ENCODE assay signal across 28 cellular contexts in the genomic region with DNA sequence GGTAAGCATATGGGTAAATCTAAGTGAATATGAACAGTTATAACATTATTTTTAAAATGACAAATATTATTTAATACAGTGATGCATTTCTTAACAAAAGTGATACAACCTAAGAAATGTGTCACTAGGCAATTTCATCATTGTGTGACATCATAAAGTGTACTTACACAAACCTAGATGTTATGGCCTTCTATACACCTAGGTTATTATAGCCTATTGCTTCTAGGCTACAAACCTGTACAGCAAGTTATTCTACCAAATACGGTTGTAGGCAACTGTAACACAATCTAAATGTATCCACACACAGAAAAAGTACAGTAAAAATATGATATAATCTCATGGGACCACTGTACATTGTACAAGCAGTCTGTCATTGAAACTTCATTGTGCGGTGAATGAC.
"Had no signal": no experiment of that assay in that cellular context is flagged by ENCODE, and none has a peak within 500 bp of the region (broad histone marks: within the 10 kb centered on the region; RNA-seq: fewer than 3 reads in every experiment).

No MANE protein-coding gene starts in this region.

- ATAC-seq: activated CD8-positive, alpha-beta T cell treated with anti-CD3 and anti-CD28 coated beads, Interleukin-2, amount 10 ng/mL, durations not matched to agents 7 days and 5 days; body of pancreas; PC-3; T-helper 17 cell; WTC11 had no signal

- H3K27ac Mint-ChIP-seq: activated CD8-positive, alpha-beta T cell treated with anti-CD3 and anti-CD28 coated beads, Interleukin-2, amount 10 ng/mL, durations not matched to agents 7 days and 5 days; activated naive CD4-positive, alpha-beta T cell treated with anti-CD3 and anti-CD28 coated beads, Interleukin-2, amount 50 U/mL, for 24 hours; activated T-cell treated with anti-CD3 and anti-CD28 coated beads, Interleukin-2, amount 50 U/mL, for 24 hours; activated T-helper 1 cell treated with anti-CD3 and anti-CD28 coated beads, Interleukin-12 subunit alpha, Interleukin-12 subunit beta, Interleukin-2, Interleukin-4 antibody, amounts not matched to agents 30 ng/mL and 10 ng/mL and 1 ng/mL, durations not matched to agents 14 hours and 24 hours and 36 hours; T-helper 17 cell; WTC11 had no signal

- H3K36me3 ChIP-seq: MG63 had no signal

- DNase-seq: activated CD4-positive, alpha-beta T cell treated with anti-CD3 and anti-CD28 coated beads for 48 hours; activated CD4-positive, alpha-beta T cell treated with anti-CD3 and anti-CD28 coated beads, Interleukin-2, amount 50 U/mL, for 4 hours; activated CD4-positive, CD25-positive, alpha-beta regulatory T cell treated with anti-CD3 and anti-CD28 coated beads, Interleukin-2, amount 50 U/mL, for 72 hours; activated CD8-positive, alpha-beta memory T cell treated with anti-CD3 and anti-CD28 coated beads, Interleukin-2, amount 50 U/mL, for 48 hours; activated CD8-positive, alpha-beta T cell treated with anti-CD3 and anti-CD28 coated beads, Interleukin-2, amount 10 ng/mL, durations not matched to agents 7 days and 5 days; activated effector memory CD4-positive, alpha-beta T cell treated with Interleukin-2 at 50 U/mL for 16 hours; activated naive CD4-positive, alpha-beta T cell; activated T-cell treated with anti-CD3 and anti-CD28 coated beads, Interleukin-2, amount 50 U/mL, for 24 hours; aorta; body of pancreas; MG63; MV-4-11; NCI-H1092 treated with DMSO at 0.1 percent for 48 hours; NCI-H1417 treated with DMSO at 0.1 percent for 48 hours; NCI-H1694; NCI-H2029; NCI-H345; NCI-H510A; NCI-H526 treated with DMSO at 0.1 percent for 48 hours; NCI-H82; PC-3; SIG-M5; T-helper 17 cell; T-helper 9 cell had no signal

- H3K9me3 ChIP-seq: body of pancreas, MG63 had no signal

- H3K27me3 Mint-ChIP-seq: activated naive CD4-positive, alpha-beta T cell treated with anti-CD3 and anti-CD28 coated beads, Interleukin-2, amount 50 U/mL, for 24 hours; activated T-cell treated with anti-CD3 and anti-CD28 coated beads, Interleukin-2, amount 50 U/mL, for 24 hours; central memory CD8-positive, alpha-beta T cell; T-helper 17 cell had no signal

- H3K4me3 Mint-ChIP-seq: activated CD8-positive, alpha-beta T cell treated with anti-CD3 and anti-CD28 coated beads, Interleukin-2, amount 10 ng/mL, durations not matched to agents 7 days and 5 days; activated naive CD4-positive, alpha-beta T cell treated with anti-CD3 and anti-CD28 coated beads, Interleukin-2, amount 50 U/mL, for 24 hours; activated T-cell treated with anti-CD3 and anti-CD28 coated beads, Interleukin-2, amount 50 U/mL, for 24 hours; activated T-helper 1 cell treated with anti-CD3 and anti-CD28 coated beads, Interleukin-12 subunit alpha, Interleukin-12 subunit beta, Interleukin-2, Interleukin-4 antibody, amounts not matched to agents 30 ng/mL and 10 ng/mL and 1 ng/mL, durations not matched to agents 14 hours and 24 hours and 36 hours; central memory CD8-positive, alpha-beta T cell; T-helper 17 cell; WTC11 had no signal

- H3K27ac ChIP-seq: body of pancreas had no signal

- H3K27me3 ChIP-seq: body of pancreas, MG63 had no signal

- H3K36me3 Mint-ChIP-seq: WTC11 had no signal

- H3K9me3 Mint-ChIP-seq: activated naive CD4-positive, alpha-beta T cell treated with anti-CD3 and anti-CD28 coated beads, Interleukin-2, amount 50 U/mL, for 24 hours; activated T-cell treated with anti-CD3 and anti-CD28 coated beads, Interleukin-2, amount 50 U/mL, for 24 hours; activated T-helper 1 cell treated with anti-CD3 and anti-CD28 coated beads, Interleukin-12 subunit alpha, Interleukin-12 subunit beta, Interleukin-2, Interleukin-4 antibody, amounts not matched to agents 30 ng/mL and 10 ng/mL and 1 ng/mL, durations not matched to agents 14 hours and 24 hours and 36 hours; central memory CD8-positive, alpha-beta T cell; WTC11 had no signal

- H3K4me3 ChIP-seq: body of pancreas, MG63 had no signal
